In the genomic region with DNA sequence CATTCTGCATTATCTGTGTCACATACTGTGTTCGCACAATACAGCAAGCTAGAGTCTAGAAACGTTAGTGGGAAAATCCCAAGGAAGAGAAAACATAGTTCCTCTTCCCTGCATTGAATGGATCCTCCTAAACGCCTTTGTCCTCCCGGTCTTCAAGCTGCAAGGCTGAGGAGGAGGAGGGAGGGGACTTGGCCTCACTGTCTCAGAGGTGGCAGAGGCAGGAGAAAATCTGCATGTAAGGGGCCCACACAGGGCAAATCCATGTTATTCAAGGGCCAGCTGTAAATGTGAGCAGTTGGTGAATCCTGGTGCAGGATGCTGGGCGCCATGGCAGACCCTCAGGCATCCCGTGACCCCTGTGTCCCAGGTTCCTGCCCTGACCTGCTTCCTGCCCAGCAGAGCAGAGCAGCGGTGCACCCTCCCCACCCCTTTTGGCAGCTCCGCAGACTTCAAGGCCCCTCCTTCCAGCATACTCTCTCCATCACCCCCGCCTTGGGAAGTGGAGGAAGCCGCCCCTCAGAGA, we compare ENCODE assay signal across 32 cellular contexts. TPM values are rescaled to one million over a fixed set of nuclear protein-coding genes. Genes with fewer than 3 reads are reported as not detected.
DNase-seq lines count a peak whose midpoint lies in the region; ATAC-seq and TF ChIP-seq lines count a peak whose summit lies in the region.
"Had no signal": no experiment of that assay in that cellular context is flagged by ENCODE, and none has a peak within 500 bp of the region (broad histone marks: within the 10 kb centered on the region; RNA-seq: fewer than 3 reads in every experiment).

No MANE protein-coding gene starts in this region.

- TF ChIP-seq CTCF in right atrium auricular region (IDR thresholded peaks at IDR 0.05), result no peak
- no peak for TF ChIP-seq CTCF in WTC11 (IDR thresholded peaks at IDR 0.05)
- TF ChIP-seq CTCF in type B pancreatic cell (conservative IDR thresholded peaks at IDR 0.05), result no peak

- H3K27ac ChIP-seq in right atrium auricular region (no peak overlapping the region), mesodermal cell (ENCODE audit: low read depth, low read length, severe bottlenecking) (peak overlapping the region; percentile 8)
- H3K27ac ChIP-seq: A549, breast epithelium, gastrocnemius medialis, neutrophil, prostate gland, upper lobe of right lung had no signal

- H3K4me3 Mint-ChIP-seq in WTC11 (no peak overlapping the region), type B pancreatic cell (peak overlapping the region; percentile 8)
- H3K4me3 Mint-ChIP-seq: activated B cell treated with CpG ODN at 0.5 μM for 24 hours; activated CD4-positive, alpha-beta T cell treated with anti-CD3 and anti-CD28 coated beads, Interleukin-2, amount 10 ng/mL, durations not matched to agents 7 days and 5 days; activated naive CD8-positive, alpha-beta T cell; activated T-cell treated with anti-CD3 and anti-CD28 coated beads, Interleukin-2, amount 50 U/mL, for 24 hours; CD4-positive, alpha-beta memory T cell; stimulated activated memory B cell treated with anti-CD40 and anti-IgM and Interleukin-4, amounts not matched to agents 10 μg/mL and 1 μg/mL and 100 μg/mL, for 72 hours; T-cell had no signal

- H3K9me3 Mint-ChIP-seq in WTC11 (no peaks in the 10 kb centered on the region), type B pancreatic cell (no peaks in the 10 kb centered on the region)
- H3K9me3 Mint-ChIP-seq: activated B cell treated with CpG ODN at 0.5 μM for 24 hours; activated CD4-positive, alpha-beta T cell treated with anti-CD3 and anti-CD28 coated beads, Interleukin-2, amount 10 ng/mL, durations not matched to agents 7 days and 5 days; activated T-cell treated with anti-CD3 and anti-CD28 coated beads, Interleukin-2, amount 50 U/mL, for 24 hours; T-cell had no signal

- TF ChIP-seq POLR2A in GM18505 (IDR thresholded peaks at IDR 0.05; ENCODE audit: borderline replicate concordance, extremely low read depth, insufficient read depth, insufficient read length), result no peak

- H3K36me3 ChIP-seq in right atrium auricular region (no peaks in the 10 kb centered on the region), mesodermal cell (ENCODE audit: control insufficient read depth, insufficient read depth, low read length) (no peaks in the 10 kb centered on the region)
- H3K36me3 ChIP-seq: breast epithelium, gastrocnemius medialis, neutrophil, prostate gland, upper lobe of right lung had no signal

- POLR2A ChIA-PET in WTC11 (lab: Charles Lee), result no interaction called here

- H3K4me3 ChIP-seq in right atrium auricular region (no peak overlapping the region), mesodermal cell (ENCODE audit: extremely low read depth, insufficient read depth, low read length, poor library complexity, severe bottlenecking) (no peak overlapping the region)
- H3K4me3 ChIP-seq: A549, breast epithelium, dorsolateral prefrontal cortex, gastrocnemius medialis, prostate gland, upper lobe of right lung had no signal

- DNase-seq in Right ventricle myocardium inferior (ENCODE audit: missing footprints) (peak; percentile 31), right atrium auricular region (ENCODE audit: low spot score) (no peak), WTC11 (ENCODE audit: low spot score) (no peak), type B pancreatic cell (ENCODE audit: extremely low spot score, unreplicated experiment) (no peak), ureter (ENCODE audit: low spot score) (no peak)
- DNase-seq: activated B cell treated with CpG ODN at 0.5 μM for 24 hours; activated CD4-positive, alpha-beta T cell treated with anti-CD3 and anti-CD28 coated beads, Interleukin-2, amount 10 ng/mL, durations not matched to agents 7 days and 5 days; activated effector memory CD4-positive, alpha-beta T cell treated with anti-CD3 and anti-CD28 coated beads, Interleukin-2, amount 50 U/mL, for 16 hours; activated T-cell treated with anti-CD3 and anti-CD28 coated beads, Interleukin-2, amount 50 U/mL, for 24 hours; AML-193; DMS153; dorsolateral prefrontal cortex; gastrocnemius medialis; hippocampal formation; left cardiac atrium; mammary epithelial cell; MV-4-11; NCI-H1436 treated with DMSO at 0.1 percent for 48 hours; NCI-H446 treated with DMSO at 0.1 percent for 48 hours; T-cell; upper lobe of right lung had no signal

- H3K27ac Mint-ChIP-seq in WTC11 (no peak overlapping the region), type B pancreatic cell (peak overlapping the region; percentile 13)
- H3K27ac Mint-ChIP-seq: activated B cell treated with CpG ODN at 0.5 μM for 24 hours; activated CD4-positive, alpha-beta T cell treated with anti-CD3 and anti-CD28 coated beads, Interleukin-2, amount 10 ng/mL, durations not matched to agents 7 days and 5 days; activated naive CD8-positive, alpha-beta T cell; activated T-cell treated with anti-CD3 and anti-CD28 coated beads, Interleukin-2, amount 50 U/mL, for 24 hours; CD4-positive, alpha-beta memory T cell; stimulated activated memory B cell treated with anti-CD40 and anti-IgM and Interleukin-4, amounts not matched to agents 10 μg/mL and 1 μg/mL and 100 μg/mL, for 72 hours; T-cell had no signal

- H3K9me3 ChIP-seq in right atrium auricular region, result no peaks in the 10 kb centered on the region
- no peaks in the 10 kb centered on the region for H3K9me3 ChIP-seq in mesodermal cell (ENCODE audit: control insufficient read depth, low read length)
- H3K9me3 ChIP-seq: A549, breast epithelium, gastrocnemius medialis, neutrophil, prostate gland, upper lobe of right lung had no signal

- ATAC-seq in Right ventricle myocardium inferior, result no peak
- peak; percentile 18 for ATAC-seq in WTC11
- ATAC-seq in GM18505 (IDR thresholded peaks at IDR 0.05; ENCODE audit: unreplicated experiment), result no peak
- no peak for ATAC-seq in GM21367 (IDR thresholded peaks at IDR 0.05; ENCODE audit: unreplicated experiment)
- ATAC-seq: gastrocnemius medialis, left cardiac atrium, T-cell had no signal

- H3K36me3 Mint-ChIP-seq in WTC11 (no peaks in the 10 kb centered on the region), type B pancreatic cell (no peaks in the 10 kb centered on the region)
- H3K36me3 Mint-ChIP-seq: activated naive CD8-positive, alpha-beta T cell; CD4-positive, alpha-beta memory T cell; stimulated activated memory B cell treated with anti-CD40 and anti-IgM and Interleukin-4, amounts not matched to agents 10 μg/mL and 1 μg/mL and 100 μg/mL, for 72 hours; T-cell had no signal

- H3K27me3 ChIP-seq in right atrium auricular region, result no peaks in the 10 kb centered on the region
- H3K27me3 ChIP-seq: breast epithelium, dorsolateral prefrontal cortex, gastrocnemius medialis had no signal

- CTCF ChIA-PET in WTC11 (lab: Charles Lee), result interaction anchor here (0.8 to 1.7 kb wide), 3 partner anchors 40 to 217 kb away, joined by 3 to 12 read pairs (median 3); no protein-coding TSS in a partner anchor

- H3K4me1 ChIP-seq in right atrium auricular region (no peaks in the 10 kb centered on the region), mesodermal cell (ENCODE audit: control insufficient read depth, insufficient read depth, low read length, poor library complexity, severe bottlenecking) (peaks cover 48% of the 10 kb centered on the region)
- H3K4me1 ChIP-seq: A549, breast epithelium, gastrocnemius medialis, prostate gland, upper lobe of right lung had no signal

- intact Hi-C loops in Right ventricle myocardium inferior (cut with DNase I), result no loop called here

- H3K4me1 Mint-ChIP-seq in WTC11, result peaks cover 20% of the 10 kb centered on the region
- H3K4me1 Mint-ChIP-seq in type B pancreatic cell (ENCODE audit: unreplicated experiment), result peaks cover 57% of the 10 kb centered on the region
- H3K4me1 Mint-ChIP-seq: activated B cell treated with CpG ODN at 0.5 μM for 24 hours; stimulated activated memory B cell treated with anti-CD40 and anti-IgM and Interleukin-4, amounts not matched to agents 10 μg/mL and 1 μg/mL and 100 μg/mL, for 72 hours had no signal

- H3K27me3 Mint-ChIP-seq in WTC11 (ENCODE audit: low read depth), result no peaks in the 10 kb centered on the region
- H3K27me3 Mint-ChIP-seq in type B pancreatic cell, result no peaks in the 10 kb centered on the region
- H3K27me3 Mint-ChIP-seq: activated naive CD8-positive, alpha-beta T cell; activated T-cell treated with anti-CD3 and anti-CD28 coated beads, Interleukin-2, amount 50 U/mL, for 24 hours; CD4-positive, alpha-beta memory T cell had no signal

- WGBS in mesodermal cell (ENCODE audit: insufficient coverage in 2 of 2), 2 experiments, result 60 to 74% methylated on average over 5 to 8 of the region's 10 CpGs

TF ChIP-seq in WTC11, 78 proteins besides CTCF, POLR2A, EP300 and RAD21 (continues in another document):
- TF ChIP-seq, protein P1, sequence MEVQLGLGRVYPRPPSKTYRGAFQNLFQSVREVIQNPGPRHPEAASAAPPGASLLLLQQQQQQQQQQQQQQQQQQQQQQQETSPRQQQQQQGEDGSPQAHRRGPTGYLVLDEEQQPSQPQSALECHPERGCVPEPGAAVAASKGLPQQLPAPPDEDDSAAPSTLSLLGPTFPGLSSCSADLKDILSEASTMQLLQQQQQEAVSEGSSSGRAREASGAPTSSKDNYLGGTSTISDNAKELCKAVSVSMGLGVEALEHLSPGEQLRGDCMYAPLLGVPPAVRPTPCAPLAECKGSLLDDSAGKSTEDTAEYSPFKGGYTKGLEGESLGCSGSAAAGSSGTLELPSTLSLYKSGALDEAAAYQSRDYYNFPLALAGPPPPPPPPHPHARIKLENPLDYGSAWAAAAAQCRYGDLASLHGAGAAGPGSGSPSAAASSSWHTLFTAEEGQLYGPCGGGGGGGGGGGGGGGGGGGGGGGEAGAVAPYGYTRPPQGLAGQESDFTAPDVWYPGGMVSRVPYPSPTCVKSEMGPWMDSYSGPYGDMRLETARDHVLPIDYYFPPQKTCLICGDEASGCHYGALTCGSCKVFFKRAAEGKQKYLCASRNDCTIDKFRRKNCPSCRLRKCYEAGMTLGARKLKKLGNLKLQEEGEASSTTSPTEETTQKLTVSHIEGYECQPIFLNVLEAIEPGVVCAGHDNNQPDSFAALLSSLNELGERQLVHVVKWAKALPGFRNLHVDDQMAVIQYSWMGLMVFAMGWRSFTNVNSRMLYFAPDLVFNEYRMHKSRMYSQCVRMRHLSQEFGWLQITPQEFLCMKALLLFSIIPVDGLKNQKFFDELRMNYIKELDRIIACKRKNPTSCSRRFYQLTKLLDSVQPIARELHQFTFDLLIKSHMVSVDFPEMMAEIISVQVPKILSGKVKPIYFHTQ (CRISPR knock-in tag; IDR thresholded peaks at IDR 0.05), result no peak
- TF ChIP-seq, protein P2, sequence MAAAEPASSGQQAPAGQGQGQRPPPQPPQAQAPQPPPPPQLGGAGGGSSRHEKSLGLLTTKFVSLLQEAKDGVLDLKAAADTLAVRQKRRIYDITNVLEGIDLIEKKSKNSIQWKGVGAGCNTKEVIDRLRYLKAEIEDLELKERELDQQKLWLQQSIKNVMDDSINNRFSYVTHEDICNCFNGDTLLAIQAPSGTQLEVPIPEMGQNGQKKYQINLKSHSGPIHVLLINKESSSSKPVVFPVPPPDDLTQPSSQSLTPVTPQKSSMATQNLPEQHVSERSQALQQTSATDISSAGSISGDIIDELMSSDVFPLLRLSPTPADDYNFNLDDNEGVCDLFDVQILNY (CRISPR knock-in tag; IDR thresholded peaks at IDR 0.05), result no peak

RNA-seq across cellular contexts. Expression of a gene that starts 34.2 kb away (rescaled TPM):
- 0.73 TPM for total RNA-seq in Right ventricle myocardium inferior
- total RNA-seq in right atrium auricular region, result 1 to 10 TPM in 1 of 2 donors, under 1 TPM in 1; 0.78 to 2.2 TPM
- 1.1 to 1.5 TPM (median 1.3 TPM) in 3 replicates for total RNA-seq in WTC11 (2021)
- 1.3 TPM for polyA plus RNA-seq in mesodermal cell (2013, experiment 1 of 2)
- 0.81 TPM for polyA plus RNA-seq in mesodermal cell (2013, experiment 2 of 2)
- total RNA-seq in type B pancreatic cell (ENCODE audit: low replicate concordance), result 3.0 and 4.3 TPM in 2 replicates
- 2.7 TPM for total RNA-seq in ureter
- total RNA-seq: activated B cell treated with CpG ODN at 0.5 μM for 24 hours; activated CD8-positive, alpha-beta memory T cell treated with anti-CD3 and anti-CD28 coated beads for 36 hours had no signal
